In the genomic region with DNA sequence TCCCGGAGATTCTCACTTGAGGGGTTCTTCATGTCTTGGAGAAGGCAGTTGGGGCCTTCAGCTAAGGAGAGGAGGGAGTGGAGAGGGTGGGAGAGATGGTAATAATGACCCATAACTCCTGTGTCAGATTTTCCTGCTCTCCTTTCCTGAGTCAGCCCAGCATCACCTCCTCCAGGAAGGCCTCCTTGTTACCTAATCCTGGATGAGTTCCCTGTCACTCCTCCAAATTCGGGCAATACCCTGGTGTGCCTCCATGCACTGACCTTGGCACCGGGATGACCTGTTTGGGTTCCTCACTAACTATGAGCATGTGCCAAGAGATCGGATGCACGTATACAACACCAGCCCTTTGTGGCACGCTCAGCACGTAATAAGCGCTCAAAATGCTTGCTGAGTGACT, we compare ENCODE assay signal across 31 cellular contexts. TPM values are rescaled to one million over a fixed set of nuclear protein-coding genes. Genes with fewer than 3 reads are reported as not detected.
"Had no signal": no experiment of that assay in that cellular context is flagged by ENCODE, and none has a peak within 500 bp of the region (broad histone marks: within the 10 kb centered on the region; RNA-seq: fewer than 3 reads in every experiment).

No MANE protein-coding gene starts in this region.

- H3K4me3 Mint-ChIP-seq: activated CD4-positive, alpha-beta memory T cell treated with anti-CD3 and anti-CD28 coated beads for 36 hours; activated CD4-positive, alpha-beta T cell treated with anti-CD3 and anti-CD28 coated beads for 36 hours; activated CD4-positive, alpha-beta T cell treated with anti-CD3 and anti-CD28 coated beads, Interleukin-2, amount 10 ng/mL, durations not matched to agents 24 days and 14 days; activated CD8-positive, alpha-beta memory T cell treated with anti-CD3 and anti-CD28 coated beads, Interleukin-2, amount 10 ng/mL, durations not matched to agents 7 days and 5 days; activated CD8-positive, alpha-beta T cell treated with anti-CD3 and anti-CD28 coated beads, Interleukin-2, amount 10 ng/mL, durations not matched to agents 7 days and 5 days; activated naive CD8-positive, alpha-beta T cell; activated T-cell treated with anti-CD3 and anti-CD28 coated beads, Interleukin-2, amount 50 U/mL, for 24 hours; activated T-cell treated with anti-CD3 and anti-CD28 coated beads, Interleukin-2, amount 50 U/mL, for 72 hours; central memory CD8-positive, alpha-beta T cell; effector memory CD8-positive, alpha-beta T cell; T-helper 17 cell; T-helper 2 cell treated with Interferon-gamma antibody and Interleukin-4, amounts not matched to agents 5 μg/mL and 100 μg/mL, for 36 hours had no signal

- H3K4me1 Mint-ChIP-seq: activated CD4-positive, alpha-beta T cell treated with anti-CD3 and anti-CD28 coated beads for 36 hours; activated CD8-positive, alpha-beta memory T cell treated with anti-CD3 and anti-CD28 coated beads, Interleukin-2, amount 10 ng/mL, durations not matched to agents 7 days and 5 days had no signal

- H3K27me3 ChIP-seq: cardiac muscle cell, heart right ventricle had no signal

- FAIRE-seq: astrocyte, colon had no signal

- H3K36me3 ChIP-seq: cardiac muscle cell, esophagus squamous epithelium, gastroesophageal sphincter, heart right ventricle had no signal

- H3K9me3 Mint-ChIP-seq: activated CD4-positive, alpha-beta memory T cell treated with anti-CD3 and anti-CD28 coated beads for 36 hours; activated CD4-positive, alpha-beta T cell treated with anti-CD3 and anti-CD28 coated beads, Interleukin-2, amount 10 ng/mL, durations not matched to agents 24 days and 14 days; activated T-cell treated with anti-CD3 and anti-CD28 coated beads, Interleukin-2, amount 50 U/mL, for 24 hours; activated T-cell treated with anti-CD3 and anti-CD28 coated beads, Interleukin-2, amount 50 U/mL, for 72 hours; central memory CD8-positive, alpha-beta T cell; effector memory CD8-positive, alpha-beta T cell; T-helper 2 cell treated with Interferon-gamma antibody and Interleukin-4, amounts not matched to agents 5 μg/mL and 100 μg/mL, for 36 hours had no signal

- ATAC-seq: activated CD4-positive, alpha-beta T cell treated with anti-CD3 and anti-CD28 coated beads for 36 hours; activated CD8-positive, alpha-beta memory T cell treated with anti-CD3 and anti-CD28 coated beads, Interleukin-2, amount 10 ng/mL, durations not matched to agents 7 days and 5 days; activated CD8-positive, alpha-beta T cell treated with anti-CD3 and anti-CD28 coated beads, Interleukin-2, amount 10 ng/mL, durations not matched to agents 7 days and 5 days; activated T-cell treated with anti-CD3 and anti-CD28 coated beads, Interleukin-2, amount 50 U/mL, for 72 hours; effector memory CD8-positive, alpha-beta T cell; gastroesophageal sphincter; heart right ventricle; T-helper 17 cell had no signal

- H3K4me3 ChIP-seq: cardiac muscle cell, esophagus squamous epithelium, gastroesophageal sphincter, heart right ventricle had no signal

- DNase-seq: activated CD4-positive, alpha-beta memory T cell treated with anti-CD3 and anti-CD28 coated beads for 36 hours; activated CD4-positive, alpha-beta T cell treated with anti-CD3 and anti-CD28 coated beads for 36 hours; activated CD4-positive, alpha-beta T cell treated with anti-CD3 and anti-CD28 coated beads, Interleukin-2, amount 10 ng/mL, durations not matched to agents 24 days and 14 days; activated CD4-positive, CD25-positive, alpha-beta regulatory T cell; activated CD4-positive, CD25-positive, alpha-beta regulatory T cell treated with anti-CD3 and anti-CD28 coated beads, Interleukin-2, amount 50 U/mL, for 72 hours; activated CD8-positive, alpha-beta memory T cell treated with anti-CD3 and anti-CD28 coated beads, Interleukin-2, amount 10 ng/mL, durations not matched to agents 7 days and 5 days; activated CD8-positive, alpha-beta memory T cell treated with anti-CD3 and anti-CD28 coated beads, Interleukin-2, amount 50 U/mL, for 4 hours; activated CD8-positive, alpha-beta T cell treated with anti-CD3 and anti-CD28 coated beads, Interleukin-2, amount 10 ng/mL, durations not matched to agents 7 days and 5 days; activated gamma-delta T cell; activated naive CD4-positive, alpha-beta T cell treated with anti-CD3 and anti-CD28 coated beads, Interleukin-2, amount 50 U/mL, for 16 hours; activated naive CD4-positive, alpha-beta T cell treated with Interleukin-2 at 50 U/mL for 16 hours; activated T-cell treated with anti-CD3 and anti-CD28 coated beads, Interleukin-2, amount 50 U/mL, for 24 hours; activated T-cell treated with anti-CD3 and anti-CD28 coated beads, Interleukin-2, amount 50 U/mL, for 72 hours; cortex of kidney; dermis blood vessel endothelial cell; effector CD4-positive, alpha-beta T cell; effector memory CD8-positive, alpha-beta T cell; erythroblast; esophagus squamous epithelium; foreskin melanocyte; heart right ventricle; T-helper 1 cell; T-helper 17 cell; T1000 had no signal

- H3K27ac Mint-ChIP-seq: activated CD4-positive, alpha-beta memory T cell treated with anti-CD3 and anti-CD28 coated beads for 36 hours; activated CD4-positive, alpha-beta T cell treated with anti-CD3 and anti-CD28 coated beads for 36 hours; activated CD4-positive, alpha-beta T cell treated with anti-CD3 and anti-CD28 coated beads, Interleukin-2, amount 10 ng/mL, durations not matched to agents 24 days and 14 days; activated CD8-positive, alpha-beta memory T cell treated with anti-CD3 and anti-CD28 coated beads, Interleukin-2, amount 10 ng/mL, durations not matched to agents 7 days and 5 days; activated CD8-positive, alpha-beta T cell treated with anti-CD3 and anti-CD28 coated beads, Interleukin-2, amount 10 ng/mL, durations not matched to agents 7 days and 5 days; activated naive CD8-positive, alpha-beta T cell; activated T-cell treated with anti-CD3 and anti-CD28 coated beads, Interleukin-2, amount 50 U/mL, for 24 hours; activated T-cell treated with anti-CD3 and anti-CD28 coated beads, Interleukin-2, amount 50 U/mL, for 72 hours; effector memory CD8-positive, alpha-beta T cell; T-helper 17 cell; T-helper 2 cell treated with Interferon-gamma antibody and Interleukin-4, amounts not matched to agents 5 μg/mL and 100 μg/mL, for 36 hours had no signal

- H3K9me3 ChIP-seq: esophagus squamous epithelium, gastroesophageal sphincter, heart right ventricle had no signal

- H3K36me3 Mint-ChIP-seq: activated CD4-positive, alpha-beta memory T cell treated with anti-CD3 and anti-CD28 coated beads for 36 hours; activated CD8-positive, alpha-beta memory T cell treated with anti-CD3 and anti-CD28 coated beads, Interleukin-2, amount 10 ng/mL, durations not matched to agents 7 days and 5 days had no signal

- H3K27me3 Mint-ChIP-seq: activated CD4-positive, alpha-beta T cell treated with anti-CD3 and anti-CD28 coated beads for 36 hours; activated CD4-positive, alpha-beta T cell treated with anti-CD3 and anti-CD28 coated beads, Interleukin-2, amount 10 ng/mL, durations not matched to agents 24 days and 14 days; activated naive CD8-positive, alpha-beta T cell; activated T-cell treated with anti-CD3 and anti-CD28 coated beads, Interleukin-2, amount 50 U/mL, for 24 hours had no signal

- H3K27ac ChIP-seq: cardiac muscle cell, esophagus squamous epithelium, gastroesophageal sphincter, heart right ventricle had no signal

RNA-seq across cellular contexts. Expression of gene SDK2, which starts 38.8 kb away (rescaled TPM):
- total RNA-seq: dermis blood vessel endothelial cell had no signal
